In the genomic region with DNA sequence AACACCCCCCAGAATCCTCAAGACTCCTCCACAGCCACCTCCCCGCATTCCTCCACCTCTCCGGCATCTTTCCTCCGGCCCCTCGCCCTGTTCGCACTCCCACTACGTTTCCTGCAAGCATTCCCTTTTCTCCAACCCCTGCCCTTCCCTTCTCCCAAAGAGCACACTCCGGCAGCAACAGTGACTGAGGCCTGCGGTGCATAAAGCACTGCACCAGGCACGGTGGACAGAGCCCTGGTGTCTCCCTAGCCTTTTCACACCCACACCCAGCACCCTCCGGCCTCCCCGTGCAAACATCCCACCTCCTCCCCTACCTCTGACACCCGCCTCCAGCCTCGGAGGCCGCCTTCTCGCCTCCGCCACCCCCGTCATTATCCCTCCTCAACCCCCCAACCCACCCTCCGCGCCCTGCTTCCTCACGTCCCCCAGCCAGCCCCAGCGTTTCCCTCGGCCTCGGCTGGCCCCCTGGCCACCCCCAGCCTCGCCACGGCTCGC, we compare ENCODE assay signal across 8 cellular contexts. TPM values are rescaled to one million over a fixed set of nuclear protein-coding genes. Genes with fewer than 3 reads are reported as not detected.
DNase-seq lines count a peak whose midpoint lies in the region; ATAC-seq and TF ChIP-seq lines count a peak whose summit lies in the region.

No MANE protein-coding gene starts in this region.

- H3K36me3 Mint-ChIP-seq in neural progenitor cell, result peaks cover 16% of the 10 kb centered on the region

- no peak for TF ChIP-seq CTCF in neural progenitor cell (IDR thresholded peaks at IDR 0.05)

- H3K27me3 Mint-ChIP-seq in neural progenitor cell (ENCODE audit: insufficient read depth, low read depth), result no peaks in the 10 kb centered on the region

- H3K4me3 Mint-ChIP-seq in neural progenitor cell, result peak overlapping the region; percentile 93

- H3K9ac ChIP-seq in neural progenitor cell, result peak overlapping the region; percentile 81

- peak overlapping the region; percentile 98 for H2AFZ ChIP-seq in neural progenitor cell (replicated peaks)

- peaks cover 25% of the 10 kb centered on the region for H3K4me1 Mint-ChIP-seq in neural progenitor cell

- no peaks in the 10 kb centered on the region for H3K9me3 Mint-ChIP-seq in neural progenitor cell

- H3K4me3 ChIP-seq in neural progenitor cell, result peak overlapping the region; percentile 85

- peak overlapping the region; percentile 79 for H3K27ac ChIP-seq in neural progenitor cell

- peaks cover 12% of the 10 kb centered on the region for H3K4me1 ChIP-seq in neural progenitor cell

- peak overlapping the region; percentile 93 for H3K27ac Mint-ChIP-seq in neural progenitor cell

- peaks cover 58% of the 10 kb centered on the region for H3K79me2 ChIP-seq in neural progenitor cell (ENCODE audit: low read depth)

- H3K4me2 ChIP-seq in neural progenitor cell, result peak overlapping the region; percentile 85

- H3K9me3 ChIP-seq in neural progenitor cell (ENCODE audit: low read depth), result no peaks in the 10 kb centered on the region

- H3K36me3 ChIP-seq in neural progenitor cell, result no peaks in the 10 kb centered on the region

- DNase-seq in DMS53 (lab: John Stamatoyannopoulos, UW) (peak; percentile 66), DMS53 treated with DMSO at 0.1 percent for 48 hours (lab: John Stamatoyannopoulos, UW; ENCODE audit: unreplicated experiment) (no peak), NCI-H748 (lab: John Stamatoyannopoulos, UW; ENCODE audit: unreplicated experiment) (peak; percentile 54), germinal center (ENCODE audit: low spot score) (peak; percentile 67), neural progenitor cell (ENCODE audit: low spot score) (peak; percentile 62), ureter (ENCODE audit: low spot score) (peak; percentile 55)
- peak; percentile 41 for DNase-seq in activated naive CD4-positive, alpha-beta T cell treated with Interleukin-2 at 50 U/mL for 16 hours

- peaks cover 11% of the 10 kb centered on the region for H3F3A ChIP-seq in neural progenitor cell (ENCODE audit: low read depth)

- H4K20me1 ChIP-seq in neural progenitor cell (ENCODE audit: low read depth), result peaks cover 37% of the 10 kb centered on the region

- no peaks in the 10 kb centered on the region for H3K27me3 ChIP-seq in neural progenitor cell

- ATAC-seq in HG02798 (IDR thresholded peaks at IDR 0.05; ENCODE audit: poor library complexity, unreplicated experiment), result peak; percentile 27

RNA-seq across cellular contexts. Expression of a gene that starts 0.6 kb away (rescaled TPM):
- 24.2 and 37.1 TPM in 2 replicates for total RNA-seq in neural progenitor cell (ENCODE audit: low replicate concordance)
- total RNA-seq in ureter, result 50.2 TPM
